ENCODE assay signal across 1 cellular context in the genomic region with DNA sequence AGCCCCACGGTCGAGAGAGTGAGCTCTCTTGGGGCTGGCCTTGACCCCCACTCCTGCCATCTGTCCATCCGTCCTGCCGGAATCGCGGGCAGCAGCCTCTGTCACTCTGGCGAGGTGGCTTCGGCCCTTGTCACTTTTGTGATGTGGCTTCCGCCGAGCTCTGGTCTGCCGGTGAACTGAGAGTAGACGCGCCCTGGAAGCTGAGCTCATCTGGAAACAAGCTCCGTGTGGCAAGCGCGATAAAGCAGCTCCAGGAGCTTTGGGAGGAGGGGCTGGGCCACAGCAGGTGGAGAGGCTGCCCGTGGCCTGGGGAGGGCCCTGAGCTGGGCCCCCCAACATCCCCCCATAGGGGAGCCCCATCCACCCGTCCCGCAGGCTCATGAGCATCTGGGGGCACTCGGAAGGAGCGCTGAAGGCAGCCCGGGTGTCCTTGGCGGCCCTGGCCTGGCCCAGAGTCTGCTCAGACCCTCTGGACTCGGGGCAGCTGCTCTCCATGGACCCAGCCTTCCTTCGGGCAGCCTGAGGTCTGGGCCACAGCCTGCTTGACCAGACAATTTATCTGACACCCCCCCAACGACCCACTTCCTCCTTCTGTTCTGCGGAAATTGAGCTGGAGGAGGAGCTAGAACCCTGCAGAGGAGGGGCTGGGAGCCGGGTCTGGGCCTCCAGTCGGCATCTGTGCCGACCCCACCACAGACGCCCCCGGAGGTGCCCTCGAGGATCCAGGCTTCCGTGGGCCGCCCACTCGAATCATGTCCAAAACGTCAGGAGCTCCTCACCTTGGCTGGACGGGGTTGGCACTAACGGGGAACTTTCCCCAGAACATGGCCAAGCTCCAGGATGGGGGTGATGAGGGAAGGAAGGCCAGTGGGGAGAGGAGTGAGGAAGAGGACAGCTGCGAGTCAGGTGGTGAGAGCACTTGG.
TF ChIP-seq lines count a peak whose summit lies in the region.

No MANE protein-coding gene starts in this region.

TF ChIP-seq in GM12878, 131 proteins besides CTCF, POLR2A, EP300 and RAD21:
- TF ChIP-seq, protein P1, sequence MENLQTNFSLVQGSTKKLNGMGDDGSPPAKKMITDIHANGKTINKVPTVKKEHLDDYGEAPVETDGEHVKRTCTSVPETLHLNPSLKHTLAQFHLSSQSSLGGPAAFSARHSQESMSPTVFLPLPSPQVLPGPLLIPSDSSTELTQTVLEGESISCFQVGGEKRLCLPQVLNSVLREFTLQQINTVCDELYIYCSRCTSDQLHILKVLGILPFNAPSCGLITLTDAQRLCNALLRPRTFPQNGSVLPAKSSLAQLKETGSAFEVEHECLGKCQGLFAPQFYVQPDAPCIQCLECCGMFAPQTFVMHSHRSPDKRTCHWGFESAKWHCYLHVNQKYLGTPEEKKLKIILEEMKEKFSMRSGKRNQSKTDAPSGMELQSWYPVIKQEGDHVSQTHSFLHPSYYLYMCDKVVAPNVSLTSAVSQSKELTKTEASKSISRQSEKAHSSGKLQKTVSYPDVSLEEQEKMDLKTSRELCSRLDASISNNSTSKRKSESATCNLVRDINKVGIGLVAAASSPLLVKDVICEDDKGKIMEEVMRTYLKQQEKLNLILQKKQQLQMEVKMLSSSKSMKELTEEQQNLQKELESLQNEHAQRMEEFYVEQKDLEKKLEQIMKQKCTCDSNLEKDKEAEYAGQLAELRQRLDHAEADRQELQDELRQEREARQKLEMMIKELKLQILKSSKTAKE (IDR thresholded peaks at IDR 0.05; ENCODE audit: low read depth, poor library complexity, severe bottlenecking): no peak
- TF ChIP-seq SPI1 (IDR thresholded peaks at IDR 0.05; ENCODE audit: borderline replicate concordance, insufficient read depth, low read depth, low read length): peak; percentile 74; the same call in 1 of the 2 replicates
TF ChIP-seq in GM12878: peak in this region for 1.
